1 cellular context compared by ENCODE assay signal in the genomic region with DNA sequence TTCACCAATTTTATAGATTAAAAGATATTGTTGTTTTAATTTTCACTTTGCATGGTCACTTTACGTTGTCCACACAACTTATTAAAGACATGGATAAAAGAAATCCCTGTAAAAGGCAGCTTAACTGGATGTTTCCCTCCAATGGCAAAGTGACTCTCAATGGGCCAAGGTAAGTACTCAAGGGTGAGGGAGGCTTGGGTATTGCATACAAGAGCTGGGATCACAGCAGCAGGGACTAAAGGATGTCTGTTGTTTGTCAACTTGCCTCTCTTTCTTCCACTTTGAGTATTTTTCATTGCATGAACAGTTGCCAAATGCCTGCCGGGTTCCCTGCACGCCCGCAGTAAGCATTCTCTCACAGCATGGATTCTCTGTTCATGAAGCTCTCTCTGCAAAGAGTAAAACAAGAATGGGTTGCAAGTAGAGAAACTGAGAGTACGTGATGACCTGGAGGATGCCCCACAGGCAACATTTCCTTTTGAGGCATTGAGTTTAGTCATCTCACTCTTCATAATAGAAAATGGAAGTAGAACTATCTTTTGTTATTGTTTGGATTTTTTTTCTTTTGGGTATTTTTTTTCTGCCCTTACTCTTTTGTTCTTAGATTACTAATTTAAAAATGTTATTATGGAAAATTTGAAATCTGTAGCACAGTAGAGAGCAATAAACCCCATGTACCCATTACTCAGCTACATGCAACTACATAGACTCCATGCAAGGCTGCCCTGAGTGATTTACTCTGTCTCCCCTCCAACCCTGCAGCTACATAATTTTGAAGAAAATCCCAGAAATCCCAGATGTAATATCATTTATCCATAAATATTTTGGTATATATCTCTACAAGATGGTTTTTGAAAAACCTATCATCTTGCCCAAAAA.
TF ChIP-seq lines count a peak whose summit lies in the region.

No MANE protein-coding gene starts in this region.

TF ChIP-seq in GM12878, 131 proteins besides CTCF, POLR2A, EP300 and RAD21 (continued from another document and continues in another):
- TF ChIP-seq, protein P1, sequence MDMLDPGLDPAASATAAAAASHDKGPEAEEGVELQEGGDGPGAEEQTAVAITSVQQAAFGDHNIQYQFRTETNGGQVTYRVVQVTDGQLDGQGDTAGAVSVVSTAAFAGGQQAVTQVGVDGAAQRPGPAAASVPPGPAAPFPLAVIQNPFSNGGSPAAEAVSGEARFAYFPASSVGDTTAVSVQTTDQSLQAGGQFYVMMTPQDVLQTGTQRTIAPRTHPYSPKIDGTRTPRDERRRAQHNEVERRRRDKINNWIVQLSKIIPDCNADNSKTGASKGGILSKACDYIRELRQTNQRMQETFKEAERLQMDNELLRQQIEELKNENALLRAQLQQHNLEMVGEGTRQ (IDR thresholded peaks at IDR 0.05; ENCODE audit: borderline replicate concordance, low read depth, low read length), result no peak
- TF ChIP-seq CHD4 (IDR thresholded peaks at IDR 0.05) (no peak), ZNF24 (IDR thresholded peaks at IDR 0.05) (no peak), CBFB (IDR thresholded peaks at IDR 0.05; ENCODE audit: low read depth) (no peak), CHD2 (IDR thresholded peaks at IDR 0.05; ENCODE audit: borderline replicate concordance, low read depth, low read length) (no peak), NR2C2 (IDR thresholded peaks at IDR 0.05; ENCODE audit: borderline replicate concordance, control insufficient read depth, insufficient read length, low read depth) (no peak), FOXM1 (IDR thresholded peaks at IDR 0.05; ENCODE audit: low read depth, low read length) (no peak), ESRRA (IDR thresholded peaks at IDR 0.05; ENCODE audit: low read length) (no peak), MYB (IDR thresholded peaks at IDR 0.05; ENCODE audit: borderline replicate concordance, low read depth, low read length) (no peak), GABPA (IDR thresholded peaks at IDR 0.05; ENCODE audit: low read depth) (0 out of 2 replicates have a peak, but pooled peaks have one; percentile 37), NFIC (IDR thresholded peaks at IDR 0.05; ENCODE audit: low read depth, low read length) (peak; percentile 53; the same call in 1 of the 2 replicates), SIX5 (IDR thresholded peaks at IDR 0.05; ENCODE audit: low read depth, low read length, severe bottlenecking) (no peak), SP1 (IDR thresholded peaks at IDR 0.05; ENCODE audit: low read depth, low read length) (peak; percentile 31), RFX5 (IDR thresholded peaks at IDR 0.05; ENCODE audit: low read depth, low read length) (no peak), EGR1 (IDR thresholded peaks at IDR 0.05; ENCODE audit: borderline replicate concordance in 1 of 2, low read depth in 2 of 2, low read length in 2 of 2) (no peak), BACH1 (IDR thresholded peaks at IDR 0.05; ENCODE audit: borderline replicate concordance) (no peak), SIN3A (IDR thresholded peaks at IDR 0.05; ENCODE audit: low read depth, low read length) (no peak), SMAD1 (IDR thresholded peaks at IDR 0.05; ENCODE audit: low read depth, partially characterized antibody) (no peak), STAT1 (conservative IDR thresholded peaks at IDR 0.05) (no peak), SPI1 (IDR thresholded peaks at IDR 0.05; ENCODE audit: borderline replicate concordance, insufficient read depth, low read depth, low read length) (no peak), PAX8 (IDR thresholded peaks at IDR 0.05) (no peak), JUND (IDR thresholded peaks at IDR 0.05; ENCODE audit: low read depth, low read length) (no peak), MTA2 (IDR thresholded peaks at IDR 0.05; ENCODE audit: low read depth) (peak; percentile 18; the same call in 1 of the 2 replicates), CHD1 (IDR thresholded peaks at IDR 0.05; ENCODE audit: low read depth, low read length) (no peak), YY1 (IDR thresholded peaks at IDR 0.05; ENCODE audit: low read depth, low read length) (no peak), TCF7 (IDR thresholded peaks at IDR 0.05; ENCODE audit: borderline replicate concordance) (no peak), RBBP5 (conservative IDR thresholded peaks at IDR 0.05) (no peak)
- TF ChIP-seq, protein P2, sequence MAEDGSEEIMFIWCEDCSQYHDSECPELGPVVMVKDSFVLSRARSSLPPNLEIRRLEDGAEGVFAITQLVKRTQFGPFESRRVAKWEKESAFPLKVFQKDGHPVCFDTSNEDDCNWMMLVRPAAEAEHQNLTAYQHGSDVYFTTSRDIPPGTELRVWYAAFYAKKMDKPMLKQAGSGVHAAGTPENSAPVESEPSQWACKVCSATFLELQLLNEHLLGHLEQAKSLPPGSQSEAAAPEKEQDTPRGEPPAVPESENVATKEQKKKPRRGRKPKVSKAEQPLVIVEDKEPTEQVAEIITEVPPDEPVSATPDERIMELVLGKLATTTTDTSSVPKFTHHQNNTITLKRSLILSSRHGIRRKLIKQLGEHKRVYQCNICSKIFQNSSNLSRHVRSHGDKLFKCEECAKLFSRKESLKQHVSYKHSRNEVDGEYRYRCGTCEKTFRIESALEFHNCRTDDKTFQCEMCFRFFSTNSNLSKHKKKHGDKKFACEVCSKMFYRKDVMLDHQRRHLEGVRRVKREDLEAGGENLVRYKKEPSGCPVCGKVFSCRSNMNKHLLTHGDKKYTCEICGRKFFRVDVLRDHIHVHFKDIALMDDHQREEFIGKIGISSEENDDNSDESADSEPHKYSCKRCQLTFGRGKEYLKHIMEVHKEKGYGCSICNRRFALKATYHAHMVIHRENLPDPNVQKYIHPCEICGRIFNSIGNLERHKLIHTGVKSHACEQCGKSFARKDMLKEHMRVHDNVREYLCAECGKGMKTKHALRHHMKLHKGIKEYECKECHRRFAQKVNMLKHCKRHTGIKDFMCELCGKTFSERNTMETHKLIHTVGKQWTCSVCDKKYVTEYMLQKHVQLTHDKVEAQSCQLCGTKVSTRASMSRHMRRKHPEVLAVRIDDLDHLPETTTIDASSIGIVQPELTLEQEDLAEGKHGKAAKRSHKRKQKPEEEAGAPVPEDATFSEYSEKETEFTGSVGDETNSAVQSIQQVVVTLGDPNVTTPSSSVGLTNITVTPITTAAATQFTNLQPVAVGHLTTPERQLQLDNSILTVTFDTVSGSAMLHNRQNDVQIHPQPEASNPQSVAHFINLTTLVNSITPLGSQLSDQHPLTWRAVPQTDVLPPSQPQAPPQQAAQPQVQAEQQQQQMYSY (CRISPR knock-in tag; IDR thresholded peaks at IDR 0.05), result no peak
- TF ChIP-seq, protein P3, sequence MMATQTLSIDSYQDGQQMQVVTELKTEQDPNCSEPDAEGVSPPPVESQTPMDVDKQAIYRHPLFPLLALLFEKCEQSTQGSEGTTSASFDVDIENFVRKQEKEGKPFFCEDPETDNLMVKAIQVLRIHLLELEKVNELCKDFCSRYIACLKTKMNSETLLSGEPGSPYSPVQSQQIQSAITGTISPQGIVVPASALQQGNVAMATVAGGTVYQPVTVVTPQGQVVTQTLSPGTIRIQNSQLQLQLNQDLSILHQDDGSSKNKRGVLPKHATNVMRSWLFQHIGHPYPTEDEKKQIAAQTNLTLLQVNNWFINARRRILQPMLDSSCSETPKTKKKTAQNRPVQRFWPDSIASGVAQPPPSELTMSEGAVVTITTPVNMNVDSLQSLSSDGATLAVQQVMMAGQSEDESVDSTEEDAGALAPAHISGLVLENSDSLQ (IDR thresholded peaks at IDR 0.05), result no peak
- TF ChIP-seq, protein P4, sequence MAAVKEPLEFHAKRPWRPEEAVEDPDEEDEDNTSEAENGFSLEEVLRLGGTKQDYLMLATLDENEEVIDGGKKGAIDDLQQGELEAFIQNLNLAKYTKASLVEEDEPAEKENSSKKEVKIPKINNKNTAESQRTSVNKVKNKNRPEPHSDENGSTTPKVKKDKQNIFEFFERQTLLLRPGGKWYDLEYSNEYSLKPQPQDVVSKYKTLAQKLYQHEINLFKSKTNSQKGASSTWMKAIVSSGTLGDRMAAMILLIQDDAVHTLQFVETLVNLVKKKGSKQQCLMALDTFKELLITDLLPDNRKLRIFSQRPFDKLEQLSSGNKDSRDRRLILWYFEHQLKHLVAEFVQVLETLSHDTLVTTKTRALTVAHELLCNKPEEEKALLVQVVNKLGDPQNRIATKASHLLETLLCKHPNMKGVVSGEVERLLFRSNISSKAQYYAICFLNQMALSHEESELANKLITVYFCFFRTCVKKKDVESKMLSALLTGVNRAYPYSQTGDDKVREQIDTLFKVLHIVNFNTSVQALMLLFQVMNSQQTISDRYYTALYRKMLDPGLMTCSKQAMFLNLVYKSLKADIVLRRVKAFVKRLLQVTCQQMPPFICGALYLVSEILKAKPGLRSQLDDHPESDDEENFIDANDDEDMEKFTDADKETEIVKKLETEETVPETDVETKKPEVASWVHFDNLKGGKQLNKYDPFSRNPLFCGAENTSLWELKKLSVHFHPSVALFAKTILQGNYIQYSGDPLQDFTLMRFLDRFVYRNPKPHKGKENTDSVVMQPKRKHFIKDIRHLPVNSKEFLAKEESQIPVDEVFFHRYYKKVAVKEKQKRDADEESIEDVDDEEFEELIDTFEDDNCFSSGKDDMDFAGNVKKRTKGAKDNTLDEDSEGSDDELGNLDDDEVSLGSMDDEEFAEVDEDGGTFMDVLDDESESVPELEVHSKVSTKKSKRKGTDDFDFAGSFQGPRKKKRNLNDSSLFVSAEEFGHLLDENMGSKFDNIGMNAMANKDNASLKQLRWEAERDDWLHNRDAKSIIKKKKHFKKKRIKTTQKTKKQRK (IDR thresholded peaks at IDR 0.05; ENCODE audit: low read depth, low read length), result no peak
- TF ChIP-seq, protein P5, sequence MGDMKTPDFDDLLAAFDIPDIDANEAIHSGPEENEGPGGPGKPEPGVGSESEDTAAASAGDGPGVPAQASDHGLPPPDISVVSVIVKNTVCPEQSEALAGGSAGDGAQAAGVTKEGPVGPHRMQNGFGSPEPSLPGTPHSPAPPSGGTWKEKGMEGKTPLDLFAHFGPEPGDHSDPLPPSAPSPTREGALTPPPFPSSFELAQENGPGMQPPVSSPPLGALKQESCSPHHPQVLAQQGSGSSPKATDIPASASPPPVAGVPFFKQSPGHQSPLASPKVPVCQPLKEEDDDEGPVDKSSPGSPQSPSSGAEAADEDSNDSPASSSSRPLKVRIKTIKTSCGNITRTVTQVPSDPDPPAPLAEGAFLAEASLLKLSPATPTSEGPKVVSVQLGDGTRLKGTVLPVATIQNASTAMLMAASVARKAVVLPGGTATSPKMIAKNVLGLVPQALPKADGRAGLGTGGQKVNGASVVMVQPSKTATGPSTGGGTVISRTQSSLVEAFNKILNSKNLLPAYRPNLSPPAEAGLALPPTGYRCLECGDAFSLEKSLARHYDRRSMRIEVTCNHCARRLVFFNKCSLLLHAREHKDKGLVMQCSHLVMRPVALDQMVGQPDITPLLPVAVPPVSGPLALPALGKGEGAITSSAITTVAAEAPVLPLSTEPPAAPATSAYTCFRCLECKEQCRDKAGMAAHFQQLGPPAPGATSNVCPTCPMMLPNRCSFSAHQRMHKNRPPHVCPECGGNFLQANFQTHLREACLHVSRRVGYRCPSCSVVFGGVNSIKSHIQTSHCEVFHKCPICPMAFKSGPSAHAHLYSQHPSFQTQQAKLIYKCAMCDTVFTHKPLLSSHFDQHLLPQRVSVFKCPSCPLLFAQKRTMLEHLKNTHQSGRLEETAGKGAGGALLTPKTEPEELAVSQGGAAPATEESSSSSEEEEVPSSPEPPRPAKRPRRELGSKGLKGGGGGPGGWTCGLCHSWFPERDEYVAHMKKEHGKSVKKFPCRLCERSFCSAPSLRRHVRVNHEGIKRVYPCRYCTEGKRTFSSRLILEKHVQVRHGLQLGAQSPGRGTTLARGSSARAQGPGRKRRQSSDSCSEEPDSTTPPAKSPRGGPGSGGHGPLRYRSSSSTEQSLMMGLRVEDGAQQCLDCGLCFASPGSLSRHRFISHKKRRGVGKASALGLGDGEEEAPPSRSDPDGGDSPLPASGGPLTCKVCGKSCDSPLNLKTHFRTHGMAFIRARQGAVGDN (IDR thresholded peaks at IDR 0.05), result no peak
- TF ChIP-seq, protein P6, sequence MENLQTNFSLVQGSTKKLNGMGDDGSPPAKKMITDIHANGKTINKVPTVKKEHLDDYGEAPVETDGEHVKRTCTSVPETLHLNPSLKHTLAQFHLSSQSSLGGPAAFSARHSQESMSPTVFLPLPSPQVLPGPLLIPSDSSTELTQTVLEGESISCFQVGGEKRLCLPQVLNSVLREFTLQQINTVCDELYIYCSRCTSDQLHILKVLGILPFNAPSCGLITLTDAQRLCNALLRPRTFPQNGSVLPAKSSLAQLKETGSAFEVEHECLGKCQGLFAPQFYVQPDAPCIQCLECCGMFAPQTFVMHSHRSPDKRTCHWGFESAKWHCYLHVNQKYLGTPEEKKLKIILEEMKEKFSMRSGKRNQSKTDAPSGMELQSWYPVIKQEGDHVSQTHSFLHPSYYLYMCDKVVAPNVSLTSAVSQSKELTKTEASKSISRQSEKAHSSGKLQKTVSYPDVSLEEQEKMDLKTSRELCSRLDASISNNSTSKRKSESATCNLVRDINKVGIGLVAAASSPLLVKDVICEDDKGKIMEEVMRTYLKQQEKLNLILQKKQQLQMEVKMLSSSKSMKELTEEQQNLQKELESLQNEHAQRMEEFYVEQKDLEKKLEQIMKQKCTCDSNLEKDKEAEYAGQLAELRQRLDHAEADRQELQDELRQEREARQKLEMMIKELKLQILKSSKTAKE (IDR thresholded peaks at IDR 0.05; ENCODE audit: low read depth, poor library complexity, severe bottlenecking), result no peak
- TF ChIP-seq, protein P7, sequence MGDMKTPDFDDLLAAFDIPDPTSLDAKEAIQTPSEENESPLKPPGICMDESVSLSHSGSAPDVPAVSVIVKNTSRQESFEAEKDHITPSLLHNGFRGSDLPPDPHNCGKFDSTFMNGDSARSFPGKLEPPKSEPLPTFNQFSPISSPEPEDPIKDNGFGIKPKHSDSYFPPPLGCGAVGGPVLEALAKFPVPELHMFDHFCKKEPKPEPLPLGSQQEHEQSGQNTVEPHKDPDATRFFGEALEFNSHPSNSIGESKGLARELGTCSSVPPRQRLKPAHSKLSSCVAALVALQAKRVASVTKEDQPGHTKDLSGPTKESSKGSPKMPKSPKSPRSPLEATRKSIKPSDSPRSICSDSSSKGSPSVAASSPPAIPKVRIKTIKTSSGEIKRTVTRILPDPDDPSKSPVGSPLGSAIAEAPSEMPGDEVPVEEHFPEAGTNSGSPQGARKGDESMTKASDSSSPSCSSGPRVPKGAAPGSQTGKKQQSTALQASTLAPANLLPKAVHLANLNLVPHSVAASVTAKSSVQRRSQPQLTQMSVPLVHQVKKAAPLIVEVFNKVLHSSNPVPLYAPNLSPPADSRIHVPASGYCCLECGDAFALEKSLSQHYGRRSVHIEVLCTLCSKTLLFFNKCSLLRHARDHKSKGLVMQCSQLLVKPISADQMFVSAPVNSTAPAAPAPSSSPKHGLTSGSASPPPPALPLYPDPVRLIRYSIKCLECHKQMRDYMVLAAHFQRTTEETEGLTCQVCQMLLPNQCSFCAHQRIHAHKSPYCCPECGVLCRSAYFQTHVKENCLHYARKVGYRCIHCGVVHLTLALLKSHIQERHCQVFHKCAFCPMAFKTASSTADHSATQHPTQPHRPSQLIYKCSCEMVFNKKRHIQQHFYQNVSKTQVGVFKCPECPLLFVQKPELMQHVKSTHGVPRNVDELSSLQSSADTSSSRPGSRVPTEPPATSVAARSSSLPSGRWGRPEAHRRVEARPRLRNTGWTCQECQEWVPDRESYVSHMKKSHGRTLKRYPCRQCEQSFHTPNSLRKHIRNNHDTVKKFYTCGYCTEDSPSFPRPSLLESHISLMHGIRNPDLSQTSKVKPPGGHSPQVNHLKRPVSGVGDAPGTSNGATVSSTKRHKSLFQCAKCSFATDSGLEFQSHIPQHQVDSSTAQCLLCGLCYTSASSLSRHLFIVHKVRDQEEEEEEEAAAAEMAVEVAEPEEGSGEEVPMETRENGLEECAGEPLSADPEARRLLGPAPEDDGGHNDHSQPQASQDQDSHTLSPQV (IDR thresholded peaks at IDR 0.05), result no peak
